In the genomic region with DNA sequence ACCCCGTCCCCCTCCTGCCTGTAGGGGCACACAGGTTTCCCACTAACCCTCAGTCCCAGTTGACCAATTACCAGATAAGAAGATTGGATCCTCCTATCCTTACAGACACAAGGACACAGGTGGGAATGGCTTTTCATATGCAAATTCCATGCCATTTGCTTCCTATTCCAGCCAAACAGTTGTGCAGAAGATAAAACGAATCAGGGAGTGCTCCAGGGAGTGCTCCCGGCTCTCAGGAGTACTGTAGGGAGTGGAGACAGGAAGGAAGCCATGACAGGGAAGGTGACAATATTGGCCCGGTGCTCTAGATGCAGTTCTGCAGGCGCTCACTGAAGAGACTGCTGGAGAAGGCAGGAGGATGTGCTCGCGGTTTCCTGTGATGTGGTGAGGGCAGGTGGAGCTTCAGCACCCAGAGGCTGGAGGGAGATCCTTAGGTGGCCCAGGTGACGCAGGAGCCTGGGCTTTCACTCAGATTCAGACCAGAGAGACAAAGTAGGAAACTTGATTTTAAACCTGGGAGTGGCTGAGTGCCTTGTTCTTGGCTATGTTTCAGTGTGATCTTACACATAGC, we compare ENCODE assay signal across 8 cellular contexts.
A peak's percentile ranks its signal among the peaks of the same experiment; 100 is the strongest.
DNase-seq lines count a peak whose midpoint lies in the region; ATAC-seq, FAIRE-seq and TF ChIP-seq lines count a peak whose summit lies in the region.

No MANE protein-coding gene starts in this region.

- no peaks in the 10 kb centered on the region for H3K27me3 ChIP-seq in fibroblast of lung (ENCODE audit: control insufficient read depth, insufficient read depth, low read length)

- CTCF ChIA-PET in HEK293 (lab: Yijun Ruan, JAX), result interaction anchor here (0.6 kb wide), 3 partner anchors 23 to 413 kb away, joined by 3 to 4 read pairs (median 3); no protein-coding TSS in a partner anchor

- FAIRE-seq in frontal cortex (lab: Jason Lieb, UNC), result no peak

- peak overlapping the region; percentile 51 for H3K9ac ChIP-seq in fibroblast of lung (ENCODE audit: insufficient read depth, low read length)

- no peak overlapping the region for H3K4me3 ChIP-seq in HEK293 (ENCODE audit: low read depth, low read length)
- no peak overlapping the region for H3K4me3 ChIP-seq in fibroblast of lung (replicated peaks in 1 of 4; ENCODE audit: control extremely low read depth in 1 of 4, insufficient read depth in 1 of 4, low read depth in 3 of 4, low read length in 4 of 4)

- POLR2A ChIA-PET in HEK293 (lab: Yijun Ruan, JAX), result interaction anchor here (1.4 kb wide), 1 partner anchor 14 kb away, joined by 3 read pairs; no protein-coding TSS in a partner anchor

- H3K4me1 ChIP-seq in HEK293 (ENCODE audit: control insufficient read depth, insufficient read depth, low read length), result peaks cover 12% of the 10 kb centered on the region
- H3K4me1 ChIP-seq in fibroblast of lung (ENCODE audit: control insufficient read depth, extremely low read depth, insufficient read depth, low read length), result peaks cover 24% of the 10 kb centered on the region

- no peak for ATAC-seq in omental fat pad (ENCODE audit: low FRiP score)

- H3K27ac ChIP-seq in HEK293 (ENCODE audit: extremely low read depth, low read depth, low read length), result peak overlapping the region; percentile 16; the same call in 1 of the 2 replicates
- peak overlapping the region; percentile 92 for H3K27ac ChIP-seq in fibroblast of lung (ENCODE audit: insufficient read depth, low read length)

- no peaks in the 10 kb centered on the region for H3K9me3 ChIP-seq in HEK293 (ENCODE audit: control insufficient read depth, insufficient read depth, low read depth, low read length)
- no peaks in the 10 kb centered on the region for H3K9me3 ChIP-seq in fibroblast of lung (ENCODE audit: control insufficient read depth, insufficient read depth, low read depth, low read length)

- TF ChIP-seq CTCF in HEK293 (tag by site-specific recombination; IDR thresholded peaks at IDR 0.05) (no peak), fibroblast of lung (conservative IDR thresholded peaks at IDR 0.05 in 1 of 2, IDR thresholded peaks at IDR 0.05 in 1 of 2; ENCODE audit: low read depth in 1 of 2, low read length in 2 of 2) (no peak), omental fat pad (IDR thresholded peaks at IDR 0.05) (no peak)

- H3K36me3 ChIP-seq in HEK293 (ENCODE audit: control insufficient read depth in 2 of 2, insufficient read depth in 1 of 2, low read length in 2 of 2) (no peaks in the 10 kb centered on the region), fibroblast of lung (ENCODE audit: control insufficient read depth, insufficient read depth, low read length) (no peaks in the 10 kb centered on the region)

- H2AFZ ChIP-seq in fibroblast of lung (ENCODE audit: low read length), result no peak overlapping the region

- peak; percentile 62 to 67 for DNase-seq in activated CD4-positive, alpha-beta T cell treated with anti-CD3 and anti-CD28 coated beads, Interleukin-2, amount 50 U/mL, for 4 hours
- no peak for DNase-seq in fibroblast of lung (ENCODE audit: low read depth in 2 of 2)
- DNase-seq in stimulated activated CD8-positive, alpha-beta memory T cell treated with anti-CD3 and anti-CD28 coated beads, Interleukin-4, amount 100 ng/mL, for 24 hours (ENCODE audit: low read depth), result peak; percentile 59
- no peak for DNase-seq in omental fat pad (ENCODE audit: low spot score)
- DNase-seq in frontal cortex (ENCODE audit: low spot score in 2 of 2), result no peak
- no peak for DNase-seq in DMS153 treated with DMSO at 0.1 percent for 48 hours (lab: John Stamatoyannopoulos, UW; ENCODE audit: unreplicated experiment)
- DNase-seq in dedifferentiated amniotic fluid mesenchymal stem cell (ENCODE audit: extremely low spot score), result no peak

- no peaks in the 10 kb centered on the region for H4K20me1 ChIP-seq in fibroblast of lung (ENCODE audit: control insufficient read depth, extremely low read depth, insufficient read depth, low read length)

- H3K4me2 ChIP-seq in fibroblast of lung (ENCODE audit: extremely low read depth, insufficient read depth, low read length), result no peak overlapping the region

- no peaks in the 10 kb centered on the region for H3K79me2 ChIP-seq in fibroblast of lung (ENCODE audit: control insufficient read depth, insufficient read depth, low read length)

TF ChIP-seq in HEK293, 187 proteins besides CTCF, POLR2A, EP300 and RAD21:
- TF ChIP-seq ZNF175 (tag by site-specific recombination; IDR thresholded peaks at IDR 0.05) (no peak), ZFP41 (tag by site-specific recombination; IDR thresholded peaks at IDR 0.05; ENCODE audit: borderline replicate concordance) (no peak), ZNF521 (tag by site-specific recombination; IDR thresholded peaks at IDR 0.05) (no peak), ZSCAN4 (tag by site-specific recombination; IDR thresholded peaks at IDR 0.05) (no peak), ZBTB44 (tag by site-specific recombination; IDR thresholded peaks at IDR 0.05) (no peak), SETDB1 (IDR thresholded peaks at IDR 0.05; ENCODE audit: insufficient read length, low read length) (no peak), ZNF658 (tag by site-specific recombination; IDR thresholded peaks at IDR 0.05) (no peak), ZNF23 (tag by site-specific recombination; IDR thresholded peaks at IDR 0.05; ENCODE audit: borderline replicate concordance) (no peak), ZNF549 (tag by site-specific recombination; IDR thresholded peaks at IDR 0.05) (no peak), ZNF670 (tag by site-specific recombination; IDR thresholded peaks at IDR 0.05; ENCODE audit: low read depth) (no peak), RBAK (tag by site-specific recombination; IDR thresholded peaks at IDR 0.05) (no peak), AEBP2 (tag by site-specific recombination; IDR thresholded peaks at IDR 0.05; ENCODE audit: borderline replicate concordance) (no peak), ZBTB1 (tag by site-specific recombination; IDR thresholded peaks at IDR 0.05) (no peak), ZNF768 (tag by site-specific recombination; IDR thresholded peaks at IDR 0.05) (no peak), ZNF350 (tag by site-specific recombination; IDR thresholded peaks at IDR 0.05) (no peak), SP3 (tag by site-specific recombination; IDR thresholded peaks at IDR 0.05) (no peak), ZNF248 (tag by site-specific recombination; IDR thresholded peaks at IDR 0.05) (no peak), SP7 (tag by site-specific recombination; IDR thresholded peaks at IDR 0.05) (no peak)

Comparison
In these comparisons a context has a peak if more than half of its experiments do, and no peak if none do; other contexts are left out.
1. DNase-seq: peak in activated CD4-positive, alpha-beta T cell treated with anti-CD3 and anti-CD28 coated beads, Interleukin-2, amount 50 U/mL, for 4 hours (2 of 2) and stimulated activated CD8-positive, alpha-beta memory T cell treated with anti-CD3 and anti-CD28 coated beads, Interleukin-4, amount 100 ng/mL, for 24 hours (single experiment); none in fibroblast of lung (0 of 2), omental fat pad (single experiment), frontal cortex (0 of 2), DMS153 treated with DMSO at 0.1 percent for 48 hours (single experiment) and dedifferentiated amniotic fluid mesenchymal stem cell (single experiment).